8 cellular contexts compared by ENCODE assay signal in genomic region chr1:6447818-6448748, GRCh38. TPM values are rescaled to one million over a fixed set of nuclear protein-coding genes. Genes with fewer than 3 reads are reported as not detected.
DNase-seq lines count a peak whose midpoint lies in the region; ATAC-seq, FAIRE-seq and TF ChIP-seq lines count a peak whose summit lies in the region.

No MANE protein-coding gene starts in this region.

- ATAC-seq in A549, result peak in 1 of 2 experiments; percentile 41; a peak in 3 of 6 replicates
- ATAC-seq in omental fat pad (ENCODE audit: low FRiP score), result no peak
- ATAC-seq in GM18873 (IDR thresholded peaks at IDR 0.05; ENCODE audit: low FRiP score, unreplicated experiment), result no peak

- TF ChIP-seq CTCF in A549 (IDR thresholded peaks at IDR 0.05), result no peak
- no peak for TF ChIP-seq CTCF in omental fat pad (IDR thresholded peaks at IDR 0.05)

- H3K4me2 ChIP-seq in A549, result peak overlapping the region; percentile 57

- 61% methylated on average over 15 of the region's 68 CpGs for WGBS in A549 (ENCODE audit: missing lambda C conversion rate)

- H3K27ac ChIP-seq in A549, result peak overlapping the region in 1 of 2 experiments; percentile 57; a peak in 1 of 6 replicates
- no peak overlapping the region for H3K27ac ChIP-seq in HUES6 (ENCODE audit: low read depth, low read length)

- peaks cover 40% of the 10 kb centered on the region for H3K27me3 ChIP-seq in HUES6 (ENCODE audit: control insufficient read depth, insufficient read depth, low read length)
- H3K27me3 ChIP-seq in iPS-15b (ENCODE audit: control insufficient read depth, insufficient read depth, low read length), result peaks cover 3% of the 10 kb centered on the region

- 0 out of 3 replicates have a peak, but pooled peaks cover 2% of the 10 kb centered on the region for H3K4me1 ChIP-seq in A549
- H3K4me1 ChIP-seq in HUES6 (ENCODE audit: control insufficient read depth, insufficient read depth, low read length), result peaks cover 14% of the 10 kb centered on the region
- no peaks in the 10 kb centered on the region for H3K4me1 ChIP-seq in iPS-15b (ENCODE audit: control insufficient read depth, insufficient read depth, low read length)

- CTCF ChIA-PET in A549 (lab: Yijun Ruan, JAX), result interaction anchor here (1.3 to 3.0 kb wide), 5 partner anchors 9 to 41 kb away, joined by 3 to 16 read pairs (median 5); no protein-coding TSS in a partner anchor

- H3K4me3 ChIP-seq in A549, result peak overlapping the region; percentile 19; the same call in 2 of the 3 replicates
- peak overlapping the region; percentile 64 for H3K4me3 ChIP-seq in HUES6 (ENCODE audit: low read depth, low read length)
- peak overlapping the region; percentile 53 for H3K4me3 ChIP-seq in iPS-15b (ENCODE audit: low read depth, low read length)

- no peak for TF ChIP-seq POLR2A in A549 (IDR thresholded peaks at IDR 0.05; ENCODE audit: low read length)

- no peak for TF ChIP-seq RAD21 in A549 (conservative IDR thresholded peaks at IDR 0.05 in 1 of 2, IDR thresholded peaks at IDR 0.05 in 1 of 2)

- intact Hi-C loops in head of caudate nucleus (cut with DNase I), result no loop called here

- no peaks in the 10 kb centered on the region for H3K9me3 ChIP-seq in A549
- no peaks in the 10 kb centered on the region for H3K9me3 ChIP-seq in HUES6 (ENCODE audit: control insufficient read depth, insufficient read depth, low read depth, low read length)
- H3K9me3 ChIP-seq in iPS-15b (ENCODE audit: control insufficient read depth, insufficient read depth, low read length), result no peaks in the 10 kb centered on the region

- POLR2A ChIA-PET in A549 (lab: Yijun Ruan, JAX), result no interaction called here

- TF ChIP-seq EP300 in A549 (IDR thresholded peaks at IDR 0.05), result no peak

- H3K9ac ChIP-seq in HUES6 (ENCODE audit: low read length), result no peak overlapping the region
- H3K9ac ChIP-seq in iPS-15b (ENCODE audit: low read depth, low read length), result no peak overlapping the region

- DNase-seq in A549 (ENCODE audit: low read depth in 1 of 2, low spot score in 1 of 2), result no peak
- DNase-seq in T-helper 22 cell (ENCODE audit: low read depth), result peak; percentile 50
- DNase-seq in head of caudate nucleus, result no peak
- no peak for DNase-seq in omental fat pad (ENCODE audit: low spot score)
- no peak for DNase-seq in occipital lobe (lab: John Stamatoyannopoulos, UW)

- no peaks in the 10 kb centered on the region for H3K36me3 ChIP-seq in HUES6 (ENCODE audit: control insufficient read depth, insufficient read depth, low read length)
- no peaks in the 10 kb centered on the region for H3K36me3 ChIP-seq in iPS-15b (ENCODE audit: control insufficient read depth, insufficient read depth, low read length)

- FAIRE-seq in A549 (lab: Jason Lieb, UNC), result no peak

TF ChIP-seq in A549, 52 proteins besides CTCF, POLR2A, EP300 and RAD21 (continues in another document):
- no peak for TF ChIP-seq ATOH8 (CRISPR knock-in tag; IDR thresholded peaks at IDR 0.05; ENCODE audit: low read depth)
- no peak for TF ChIP-seq CHD2 (IDR thresholded peaks at IDR 0.05; ENCODE audit: low read length, partially characterized antibody)
- TF ChIP-seq USF2 (IDR thresholded peaks at IDR 0.05), result no peak
- TF ChIP-seq REST (IDR thresholded peaks at IDR 0.05), result no peak
- TF ChIP-seq E2F6 (IDR thresholded peaks at IDR 0.05; ENCODE audit: borderline replicate concordance, low read depth), result no peak
- no peak for TF ChIP-seq JUNB (IDR thresholded peaks at IDR 0.05)
- TF ChIP-seq HOXA7 (CRISPR knock-in tag; IDR thresholded peaks at IDR 0.05), result no peak
- TF ChIP-seq EHF (CRISPR knock-in tag; IDR thresholded peaks at IDR 0.05), result no peak
- no peak for TF ChIP-seq GATA3 (IDR thresholded peaks at IDR 0.05; ENCODE audit: borderline replicate concordance)
- TF ChIP-seq MYC (IDR thresholded peaks at IDR 0.05; ENCODE audit: borderline replicate concordance, low read length), result no peak

RNA-seq across cellular contexts. Expression of gene TNFRSF25, which starts 17.9 kb away (rescaled TPM):
- 0.65 and 0.85 TPM in 2 replicates for polyA plus RNA-seq in A549 (2011; rRNA removed)
- polyA plus RNA-seq in A549 (2012; cell fraction: cytosol; rRNA removed), result 2.1 and 2.6 TPM in 2 replicates
- polyA plus RNA-seq in A549 (2012; cell fraction: nucleus; rRNA removed), result 23.2 and 24.6 TPM in 2 replicates
- 3.0 to 4.5 TPM (median 3.4 TPM) in 3 replicates for polyA plus RNA-seq in A549 (2017; fragmentation: RNase III; extraction: RNeasy Plus Mini Kit Qiagen cat#74134 plus additional on column Dnase treatment)
- polyA minus RNA-seq in A549 (2011; rRNA and poly(A)+ RNA removed), result 0.04 and 0.83 TPM in 2 replicates
- total RNA-seq in omental fat pad, result 10 to 100 TPM in 1 of 4 donors, 1 to 10 TPM in 3; 4.4 to 25.5 (median 6.6) TPM
- total RNA-seq in occipital lobe, result 9.5 TPM

RNA-seq across cellular contexts. Expression of gene ESPN, which starts 23.5 kb away (rescaled TPM):
- polyA plus RNA-seq in A549 (2011; rRNA removed) (0.13 and 0.22 TPM in 2 replicates), A549 (2017; fragmentation: RNase III; extraction: RNeasy Plus Mini Kit Qiagen cat#74134 plus additional on column Dnase treatment) (0.17 to 0.28 TPM (median 0.18 TPM) in 3 replicates)
- polyA plus RNA-seq in A549 (2012; cell fraction: cytosol; rRNA removed), result 0.22 and 0.29 TPM in 2 replicates
- polyA plus RNA-seq in A549 (2012; cell fraction: nucleus; rRNA removed), result 0.81 and 1.1 TPM in 2 replicates
- not detected in 2 replicates for polyA minus RNA-seq in A549 (2011; rRNA and poly(A)+ RNA removed)
- total RNA-seq in omental fat pad (under 1 TPM in 1 of 4 donors, not detected in 3; 0.12 TPM), occipital lobe (not detected)

RNA-seq across cellular contexts. Expression of gene HES2, which starts 28.4 kb away (rescaled TPM):
- polyA plus RNA-seq in A549 (2011; rRNA removed), result 1.8 and 2.0 TPM in 2 replicates
- polyA plus RNA-seq in A549 (2012; cell fraction: cytosol; rRNA removed), result 2.0 and 2.2 TPM in 2 replicates
- polyA plus RNA-seq in A549 (2012; cell fraction: nucleus; rRNA removed), result 1.4 and 1.6 TPM in 2 replicates
- polyA plus RNA-seq in A549 (2017; fragmentation: RNase III; extraction: RNeasy Plus Mini Kit Qiagen cat#74134 plus additional on column Dnase treatment), result 0.75 to 1.3 TPM (median 0.79 TPM) in 3 replicates
- polyA minus RNA-seq in A549 (2011; rRNA and poly(A)+ RNA removed), result 0.54 and 0.87 TPM in 2 replicates
- total RNA-seq in omental fat pad, result under 1 TPM in 1 of 4 donors, not detected in 3; 0.12 TPM
- total RNA-seq in occipital lobe, result 0.16 TPM

RNA-seq across cellular contexts. Expression of gene PLEKHG5, which starts 43.4 kb away (rescaled TPM):
- polyA plus RNA-seq in A549 (2011; rRNA removed) (0.75 and 0.84 TPM in 2 replicates), A549 (2017; fragmentation: RNase III; extraction: RNeasy Plus Mini Kit Qiagen cat#74134 plus additional on column Dnase treatment) (2.4 to 3.4 TPM (median 3.1 TPM) in 3 replicates)
- 1.1 and 1.6 TPM in 2 replicates for polyA plus RNA-seq in A549 (2012; cell fraction: cytosol; rRNA removed)
- polyA plus RNA-seq in A549 (2012; cell fraction: nucleus; rRNA removed), result 7.2 and 9.2 TPM in 2 replicates
- polyA minus RNA-seq in A549 (2011; rRNA and poly(A)+ RNA removed), result 0.62 and 0.83 TPM in 2 replicates
- total RNA-seq in omental fat pad (10 to 100 TPM in 1 of 4 donors, 1 to 10 TPM in 3; 6.6 to 24.6 (median 7.9) TPM), occipital lobe (25.6 TPM)

RNA-seq across cellular contexts. Expression of gene ACOT7, which starts 54.5 kb away (rescaled TPM):
- polyA plus RNA-seq in A549 (2011; rRNA removed) (49.6 and 50.9 TPM in 2 replicates), A549 (2017; fragmentation: RNase III; extraction: RNeasy Plus Mini Kit Qiagen cat#74134 plus additional on column Dnase treatment) (46.1 to 53.6 TPM (median 48.0 TPM) in 3 replicates)
- 143 and 151 TPM in 2 replicates for polyA plus RNA-seq in A549 (2012; cell fraction: cytosol; rRNA removed)
- 130 and 149 TPM in 2 replicates for polyA plus RNA-seq in A549 (2012; cell fraction: nucleus; rRNA removed)
- polyA minus RNA-seq in A549 (2011; rRNA and poly(A)+ RNA removed), result 32.2 and 33.2 TPM in 2 replicates
- total RNA-seq in omental fat pad (10 to 100 TPM in 2 of 4 donors, 1 to 10 TPM in 2; 7.4 to 16.7 (median 9.2) TPM), occipital lobe (27.0 TPM)
